ENCODE assay signal across 8 cellular contexts in the genomic region with DNA sequence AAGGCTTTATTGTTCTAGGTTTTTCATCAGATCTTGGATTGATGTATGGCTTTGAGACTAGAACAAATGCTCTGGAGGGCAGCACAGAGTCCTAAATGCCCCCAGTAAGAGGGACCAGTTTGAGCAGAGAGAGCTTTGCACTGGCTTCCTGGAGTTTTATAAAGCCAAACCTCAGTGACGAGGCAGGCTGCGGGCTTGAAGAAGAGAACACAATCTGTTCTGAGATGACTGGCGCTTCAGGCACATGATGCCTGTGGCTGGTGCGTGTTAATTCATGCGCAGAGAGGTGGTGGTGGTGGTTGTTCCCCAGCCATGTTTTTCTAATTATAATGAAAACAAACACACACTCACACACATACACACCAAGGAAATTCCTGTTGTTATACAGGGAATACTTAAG.
DNase-seq lines count a peak whose midpoint lies in the region; ATAC-seq and TF ChIP-seq lines count a peak whose summit lies in the region.
"Not testable (repeated sequence)": the region's sequence is repeated elsewhere in the genome, so short reads cannot be mapped to it uniquely, and the experiment has no call there.

No MANE protein-coding gene starts in this region.

- H3K27ac ChIP-seq in naive thymus-derived CD4-positive, alpha-beta T cell (ENCODE audit: low read depth, low read length), result not testable (repeated sequence)

- CTCF ChIA-PET in naive thymus-derived CD4-positive, alpha-beta T cell (lab: Charles Lee), result not testable (repeated sequence)

- H3K27me3 ChIP-seq in naive thymus-derived CD4-positive, alpha-beta T cell (ENCODE audit: control insufficient read depth in 2 of 2, insufficient read depth in 2 of 2, low read length in 2 of 2), result not testable (repeated sequence)

- H3K36me3 Mint-ChIP-seq in naive thymus-derived CD4-positive, alpha-beta T cell, result not testable (repeated sequence)

- not testable (repeated sequence) for H3K27ac Mint-ChIP-seq in naive thymus-derived CD4-positive, alpha-beta T cell

- H3K27me3 Mint-ChIP-seq in naive thymus-derived CD4-positive, alpha-beta T cell, result not testable (repeated sequence)

- not testable (repeated sequence) for H3K4me3 ChIP-seq in AG10803 (ENCODE audit: low read length); naive thymus-derived CD4-positive, alpha-beta T cell (ENCODE audit: low read length)

- intact Hi-C loops in naive thymus-derived CD4-positive, alpha-beta T cell (cut with micrococcal nuclease), result not testable (repeated sequence)

- not testable (repeated sequence) for H3K4me3 Mint-ChIP-seq in naive thymus-derived CD4-positive, alpha-beta T cell

- not testable (repeated sequence) for H3K4me1 ChIP-seq in naive thymus-derived CD4-positive, alpha-beta T cell (ENCODE audit: control insufficient read depth in 2 of 2, insufficient read depth in 2 of 2, low read length in 2 of 2)

- H3K36me3 ChIP-seq in naive thymus-derived CD4-positive, alpha-beta T cell (ENCODE audit: control insufficient read depth in 2 of 3, insufficient read depth in 3 of 3, low read length in 3 of 3), result not testable (repeated sequence)

- DNase-seq in AG10803 (ENCODE audit: low read depth), result peak; percentile 35
- peak; percentile 47 for DNase-seq in OCI-M1 (lab: John Stamatoyannopoulos, UW)
- DNase-seq in activated CD4-positive, alpha-beta T cell treated with anti-CD3 and anti-CD28 coated beads for 4 hours, result peak; percentile 2 to 20
- DNase-seq in activated T-helper 1 cell treated with Interleukin-2 at 50 U/mL for 16 hours (ENCODE audit: low read depth), result peak; percentile 10
- peak; percentile 29 for DNase-seq in cerebellar cortex (ENCODE audit: low spot score)
- DNase-seq in naive thymus-derived CD4-positive, alpha-beta T cell, result peak in 7 of 9 donors; percentile 8 to 65 (median 42)
- DNase-seq in stimulated activated CD8-positive, alpha-beta memory T cell treated with anti-CD3 and anti-CD28 coated beads, Interleukin-12 subunit alpha, Interleukin-12 subunit beta, amount 100 ng/mL, for 4 hours (ENCODE audit: low read depth), result peak; percentile 4

- not testable (repeated sequence) for H3K4me1 Mint-ChIP-seq in naive thymus-derived CD4-positive, alpha-beta T cell

- POLR2A ChIA-PET in naive thymus-derived CD4-positive, alpha-beta T cell (lab: Charles Lee), result not testable (repeated sequence)

- peak; percentile 61 for ATAC-seq in GM19463 (IDR thresholded peaks at IDR 0.05; ENCODE audit: unreplicated experiment)
- ATAC-seq in naive thymus-derived CD4-positive, alpha-beta T cell, result peak; percentile 60

- H3K9me3 ChIP-seq in naive thymus-derived CD4-positive, alpha-beta T cell (ENCODE audit: control insufficient read depth in 2 of 3, low read length in 3 of 3), result not testable (repeated sequence)

- not testable (repeated sequence) for TF ChIP-seq CTCF in AG10803 (conservative IDR thresholded peaks at IDR 0.05; ENCODE audit: low read length)

- not testable (repeated sequence) for H3K9me3 Mint-ChIP-seq in naive thymus-derived CD4-positive, alpha-beta T cell
